ENCODE assay signal across 8 cellular contexts in genomic region chr16:2512920-2513404, GRCh38. TPM values are rescaled to one million over a fixed set of nuclear protein-coding genes. Genes with fewer than 3 reads are reported as not detected.
DNase-seq lines count a peak whose midpoint lies in the region; ATAC-seq and TF ChIP-seq lines count a peak whose summit lies in the region.

No MANE protein-coding gene starts in this region.

- no peaks in the 10 kb centered on the region for H3K9me3 ChIP-seq in mucosa of descending colon

- peak; percentile 36 for DNase-seq in NCI-H1105 treated with DMSO at 0.1 percent for 48 hours (lab: John Stamatoyannopoulos, UW)
- no peak for DNase-seq in NCI-H1105 (lab: John Stamatoyannopoulos, UW)
- DNase-seq in NCI-H1930 (lab: John Stamatoyannopoulos, UW) = peak; percentile 22 to 55
- DNase-seq in caudate nucleus (lab: John Stamatoyannopoulos, UW) = peak in 1 of 61 donors; percentile 33
- peak in 2 of 3 donors; percentile 54 to 73 for DNase-seq in mucosa of descending colon
- DNase-seq in hippocampal formation (lab: John Stamatoyannopoulos, UW) = no peak
- DNase-seq in activated CD4-positive, alpha-beta T cell treated with anti-CD3 and anti-CD28 coated beads for 4 hours = no peak
- no peak for DNase-seq in NCI-H1048 (lab: John Stamatoyannopoulos, UW)

- H3K27ac ChIP-seq in caudate nucleus (ENCODE audit: low read depth, low read length) = peak overlapping the region; percentile 99

- no peaks in the 10 kb centered on the region for H3K36me3 ChIP-seq in mucosa of descending colon (ENCODE audit: low read depth)

- H3K4me3 ChIP-seq in mucosa of descending colon = no peak overlapping the region

- TF ChIP-seq CTCF in mucosa of descending colon (IDR thresholded peaks at IDR 0.05) = no peak

- H3K4me1 ChIP-seq in mucosa of descending colon (ENCODE audit: low read depth) = peaks cover 33% of the 10 kb centered on the region

- intact Hi-C loops in mucosa of descending colon (cut with DNase I, micrococcal nuclease) = no loop called here

- no peak for ATAC-seq in mucosa of descending colon

RNA-seq across cellular contexts. Expression of gene ATP6V0C, which starts 0.8 kb away (rescaled TPM):
- total RNA-seq in mucosa of descending colon = 100 to 1,000 TPM; 171 to 261 (median 201) TPM

RNA-seq across cellular contexts. Expression of gene AMDHD2, which starts 7.2 kb away (rescaled TPM):
- total RNA-seq in mucosa of descending colon = 10 to 100 TPM; 33.6 to 51.2 (median 38.4) TPM

RNA-seq across cellular contexts. Expression of gene CEMP1, which starts 18.2 kb away (rescaled TPM):
- total RNA-seq in mucosa of descending colon = 1 to 10 TPM in 1 of 3 donors, under 1 TPM in 1, not detected in 1; 0.89 to 1.2 TPM

RNA-seq across cellular contexts. Expression of gene PDPK1, which starts 24.9 kb away (rescaled TPM):
- total RNA-seq in mucosa of descending colon = 10 to 100 TPM; 73.3 to 79.6 (median 79.3) TPM

RNA-seq across cellular contexts. Expression of gene TBC1D24, which starts 38.0 kb away (rescaled TPM):
- total RNA-seq in mucosa of descending colon = 10 to 100 TPM in 1 of 3 donors, 1 to 10 TPM in 2; 6.9 to 14.3 (median 8.5) TPM

Comparison
In these comparisons a context has a peak if more than half of its experiments do, and no peak if none do; other contexts are left out.
1. DNase-seq: peak in NCI-H1105 treated with DMSO at 0.1 percent for 48 hours (single experiment), NCI-H1930 (2 of 2) and mucosa of descending colon (2 of 3); none in NCI-H1105 (single experiment), hippocampal formation (0 of 2), activated CD4-positive, alpha-beta T cell treated with anti-CD3 and anti-CD28 coated beads for 4 hours (0 of 2) and NCI-H1048 (single experiment).